Comparison of ENCODE assay signal across 8 cellular contexts in genomic region chr2:181430406-181431199, GRCh38. TPM values are rescaled to one million over a fixed set of nuclear protein-coding genes. Genes with fewer than 3 reads are reported as not detected.
A peak's percentile ranks its signal among the peaks of the same experiment; 100 is the strongest.
DNase-seq lines count a peak whose midpoint lies in the region; ATAC-seq and TF ChIP-seq lines count a peak whose summit lies in the region.

No MANE protein-coding gene starts in this region.

- TF ChIP-seq CTCF in Loucy (conservative IDR thresholded peaks at IDR 0.05; ENCODE audit: low read length) (peak; percentile 72), progenitor cell of endocrine pancreas (IDR thresholded peaks at IDR 0.05; ENCODE audit: unreplicated experiment) (peak; percentile 32)

- no peak overlapping the region for H3K18ac ChIP-seq in neuronal stem cell (ENCODE audit: low read length)

- no peak overlapping the region for H2BK12ac ChIP-seq in neuronal stem cell (ENCODE audit: low read length)

- H3K4me1 Mint-ChIP-seq in progenitor cell of endocrine pancreas (ENCODE audit: low read depth) = peaks cover 6% of the 10 kb centered on the region

- H3K4me1 ChIP-seq in Loucy (ENCODE audit: insufficient read depth, low read length, poor library complexity, severe bottlenecking) (peaks cover 41% of the 10 kb centered on the region), neuronal stem cell (ENCODE audit: control insufficient read depth in 2 of 2, insufficient read depth in 1 of 2, low read depth in 1 of 2, low read length in 2 of 2) (peaks cover 0 to 2% of the 10 kb centered on the region in 2 donors)

- no peaks in the 10 kb centered on the region for H3K36me3 Mint-ChIP-seq in progenitor cell of endocrine pancreas (ENCODE audit: insufficient read depth)

- H2AFZ ChIP-seq in Loucy (ENCODE audit: low read length) = 0 out of 2 replicates have a peak overlapping the region, but pooled peaks have one; percentile 8
- H2AFZ ChIP-seq in neuronal stem cell (ENCODE audit: low read length) = no peak overlapping the region

- H3K27me3 ChIP-seq in Loucy (ENCODE audit: insufficient read depth, low read length, poor library complexity, severe bottlenecking) (no peaks in the 10 kb centered on the region), neuronal stem cell (ENCODE audit: control insufficient read depth in 3 of 3, insufficient read depth in 3 of 3, low read depth in 1 of 3, low read length in 3 of 3) (peaks cover 0 to 3% (median 0%) of the 10 kb centered on the region in 3 experiments)

- H3K9ac ChIP-seq in Loucy (ENCODE audit: low read depth, low read length, poor library complexity, severe bottlenecking) (peak overlapping the region; percentile 63), neuronal stem cell (ENCODE audit: low read depth, low read length, poor library complexity) (no peak overlapping the region)

- peaks cover 10% of the 10 kb centered on the region; the same call in 1 of the 2 replicates for H3F3A ChIP-seq in Loucy (ENCODE audit: low read depth)

- no peak overlapping the region for H4K8ac ChIP-seq in neuronal stem cell (ENCODE audit: low read depth, low read length)

- no peak overlapping the region for H2BK15ac ChIP-seq in neuronal stem cell (ENCODE audit: low read length)

- no peak for ATAC-seq in GM21529 (IDR thresholded peaks at IDR 0.05; ENCODE audit: unreplicated experiment)

- no peak overlapping the region for H3K27ac Mint-ChIP-seq in progenitor cell of endocrine pancreas

- H4K91ac ChIP-seq in neuronal stem cell (ENCODE audit: low read depth, low read length, poor library complexity) = no peak overlapping the region

- no peak overlapping the region for H3K14ac ChIP-seq in neuronal stem cell (ENCODE audit: low read length)

- whole genome bisulfite sequencing in neuronal stem cell (ENCODE audit: extremely low coverage in 2 of 2, insufficient read length in 2 of 2, insufficient replicate concordance in 1 of 2), 2 donors = no CpG with 5 or more reads among the region's 3 CpGs

- H3K9me2 ChIP-seq in Loucy (replicated peaks; ENCODE audit: low read depth, low read length) = no peaks in the 10 kb centered on the region

- no peak overlapping the region for H3K27ac ChIP-seq in neuronal stem cell (replicated peaks; ENCODE audit: low read length)

- no peak overlapping the region for H2AK5ac ChIP-seq in neuronal stem cell (ENCODE audit: low read depth, low read length)

- H4K20me1 ChIP-seq in Loucy (ENCODE audit: insufficient read depth, low read length, poor library complexity, severe bottlenecking) = no peaks in the 10 kb centered on the region

- no peak overlapping the region for H3K4me3 ChIP-seq in Loucy (ENCODE audit: low read length, poor library complexity, severe bottlenecking)
- no peak overlapping the region for H3K4me3 ChIP-seq in neuronal stem cell (ENCODE audit: low read length in 2 of 2)

- no peaks in the 10 kb centered on the region for H3K27me3 Mint-ChIP-seq in progenitor cell of endocrine pancreas

- H3K4me2 ChIP-seq in Loucy (ENCODE audit: low read depth, low read length, poor library complexity, severe bottlenecking) = peak overlapping the region; percentile 38
- no peak overlapping the region for H3K4me2 ChIP-seq in neuronal stem cell (ENCODE audit: insufficient read depth, low read length, poor library complexity, severe bottlenecking)

- no peak overlapping the region for H3K4ac ChIP-seq in neuronal stem cell (ENCODE audit: low read length)

- no peaks in the 10 kb centered on the region for H3K79me2 ChIP-seq in Loucy (ENCODE audit: insufficient read depth, low read length)

- DNase-seq in NCI-H1694 (lab: John Stamatoyannopoulos, UW) = peak; percentile 15
- no peak for DNase-seq in NCI-H1694 treated with DMSO at 0.1 percent for 48 hours (lab: John Stamatoyannopoulos, UW)
- DNase-seq in astrocyte of the hippocampus (ENCODE audit: low read depth, low spot score) = peak; percentile 41
- no peak for DNase-seq in progenitor cell of endocrine pancreas (ENCODE audit: low spot score, unreplicated experiment)
- no peak for DNase-seq in epidermal melanocyte (ENCODE audit: insufficient read length, low spot score)
- DNase-seq in neuronal stem cell (ENCODE audit: low spot score) = no peak

- H2BK5ac ChIP-seq in neuronal stem cell (ENCODE audit: low read length) = no peak overlapping the region

- no peak overlapping the region for H3K4me3 Mint-ChIP-seq in progenitor cell of endocrine pancreas (ENCODE audit: low read depth)

- H3K79me1 ChIP-seq in neuronal stem cell (ENCODE audit: low read depth, low read length) = no peaks in the 10 kb centered on the region

- peaks cover 25% of the 10 kb centered on the region; the same call in 1 of the 2 replicates for H3K9me3 ChIP-seq in Loucy (ENCODE audit: insufficient read depth, low read depth, low read length)
- no peaks in the 10 kb centered on the region for H3K9me3 ChIP-seq in neuronal stem cell (replicated peaks in 1 of 2; ENCODE audit: control insufficient read depth in 2 of 2, insufficient read depth in 1 of 2, low read depth in 1 of 2, low read length in 2 of 2)

- H3K23ac ChIP-seq in neuronal stem cell (ENCODE audit: low read depth, low read length, poor library complexity) = no peak overlapping the region

- H3K36me3 ChIP-seq in Loucy (ENCODE audit: insufficient read depth, low read length) (peaks cover 7% of the 10 kb centered on the region; the same call in 1 of the 2 replicates), neuronal stem cell (replicated peaks in 1 of 2; ENCODE audit: control insufficient read depth in 2 of 2, insufficient read depth in 2 of 2, low read length in 2 of 2) (no peaks in the 10 kb centered on the region)

- H3K9me3 Mint-ChIP-seq in progenitor cell of endocrine pancreas (ENCODE audit: low read depth) = peaks cover 8% of the 10 kb centered on the region

- H2BK120ac ChIP-seq in neuronal stem cell (ENCODE audit: low read depth, low read length) = no peak overlapping the region

RNA-seq across cellular contexts. Expression of gene ITGA4, which starts 26.6 kb away (rescaled TPM):
- total RNA-seq in progenitor cell of endocrine pancreas = 0.96 and 1.5 TPM in 2 replicates
- polyA plus RNA-seq in neuronal stem cell (2013, experiment 1 of 2) = 1.5 TPM
- polyA plus RNA-seq in neuronal stem cell (2013, experiment 2 of 2) = 1.6 TPM

Comparison
In these comparisons a context has a peak if more than half of its experiments do, and no peak if none do; other contexts are left out.
1. DNase-seq: peak in NCI-H1694 (single experiment) and astrocyte of the hippocampus (single experiment); none in NCI-H1694 treated with DMSO at 0.1 percent for 48 hours (single experiment), progenitor cell of endocrine pancreas (single experiment), epidermal melanocyte (single experiment) and neuronal stem cell (single experiment).